22 cellular contexts compared by ENCODE assay signal in genomic region chr4:20412072-20412471, GRCh38.
DNase-seq lines count a peak whose midpoint lies in the region; ATAC-seq, FAIRE-seq and TF ChIP-seq lines count a peak whose summit lies in the region.
"Had no signal": no experiment of that assay in that cellular context is flagged by ENCODE, and none has a peak within 500 bp of the region (broad histone marks: within the 10 kb centered on the region; RNA-seq: fewer than 3 reads in every experiment).

No MANE protein-coding gene starts in this region.

- no peak overlapping the region for H4K5ac ChIP-seq in mesendoderm (ENCODE audit: low read length)

- H3K4ac ChIP-seq in mesendoderm (ENCODE audit: low read depth, low read length), result no peak overlapping the region

- H3K9ac ChIP-seq in HepG2 (ENCODE audit: insufficient read depth, low read depth, low read length) (no peak overlapping the region), Karpas-422 (ENCODE audit: low read length) (no peak overlapping the region), mesendoderm (ENCODE audit: low read length) (no peak overlapping the region), mammary epithelial cell (ENCODE audit: insufficient read depth, low read length) (no peak overlapping the region)
- H3K9ac ChIP-seq: BLaER1 treated with 17β-estradiol and CSF1 and Interleukin-3, amounts not matched to agents 10 nM and 100 nM had no signal

- TF ChIP-seq EP300 in HepG2 (IDR thresholded peaks at IDR 0.05; ENCODE audit: low read depth in 2 of 2, low read length in 2 of 2) (no peak), HepG2 (CRISPR knock-in tag; IDR thresholded peaks at IDR 0.05; ENCODE audit: borderline replicate concordance) (no peak)

- ATAC-seq in HepG2, result no peak
- ATAC-seq in right lobe of liver, result no peak
- ATAC-seq in pancreas, result no peak
- ATAC-seq: CD8-positive, alpha-beta T cell had no signal

- TF ChIP-seq POLR2A in HepG2 (IDR thresholded peaks at IDR 0.05; ENCODE audit: insufficient read depth in 1 of 2, low read depth in 2 of 2, low read length in 2 of 2) (no peak), right lobe of liver (IDR thresholded peaks at IDR 0.05) (no peak), thyroid gland (IDR thresholded peaks at IDR 0.05) (no peak)

- H3K56ac ChIP-seq in mesendoderm (ENCODE audit: low read length), result no peak overlapping the region

- H3K4me2 ChIP-seq in HepG2 (ENCODE audit: low read depth, low read length) (no peak overlapping the region), Karpas-422 (ENCODE audit: low read depth, low read length, poor library complexity, severe bottlenecking) (no peak overlapping the region), mesendoderm (ENCODE audit: low read length) (no peak overlapping the region), mammary epithelial cell (ENCODE audit: insufficient read depth, low read depth, low read length) (no peak overlapping the region)
- H3K4me2 ChIP-seq: BLaER1 treated with 17β-estradiol and CSF1 and Interleukin-3, amounts not matched to agents 10 nM and 100 nM had no signal

- FAIRE-seq in HepG2 (lab: Jason Lieb, UNC) (no peak), colon (lab: Jason Lieb, UNC) (peak; percentile 18), pancreas (lab: Jason Lieb, UNC) (peak; percentile 45)
- FAIRE-seq: D721Med, GM12891, GM19239 had no signal

- H3K79me2 ChIP-seq in HepG2 (ENCODE audit: insufficient read depth, low read length), result no peaks in the 10 kb centered on the region
- no peaks in the 10 kb centered on the region for H3K79me2 ChIP-seq in Karpas-422 (ENCODE audit: low read length)
- no peaks in the 10 kb centered on the region for H3K79me2 ChIP-seq in mesendoderm (ENCODE audit: control insufficient read depth, insufficient read depth, low read length)
- no peaks in the 10 kb centered on the region for H3K79me2 ChIP-seq in mammary epithelial cell (ENCODE audit: insufficient read depth, low read length)

- H3K9me3 ChIP-seq in HepG2 (ENCODE audit: low read length), result no peaks in the 10 kb centered on the region
- H3K9me3 ChIP-seq in right lobe of liver, result no peaks in the 10 kb centered on the region
- no peaks in the 10 kb centered on the region for H3K9me3 ChIP-seq in Karpas-422 (ENCODE audit: low read length)
- H3K9me3 ChIP-seq in pancreas, result no peaks in the 10 kb centered on the region
- H3K9me3 ChIP-seq in thyroid gland, result no peaks in the 10 kb centered on the region
- H3K9me3 ChIP-seq in mammary epithelial cell (replicated peaks; ENCODE audit: insufficient read depth, low read length), result no peaks in the 10 kb centered on the region
- H3K9me3 ChIP-seq: BLaER1 treated with 17β-estradiol and CSF1 and Interleukin-3, amounts not matched to agents 10 nM and 100 nM; Caco-2 had no signal

- dilution Hi-C loops in mammary epithelial cell (cut with HindIII; ENCODE audit: low sequenced_read_pairs), result loop anchor here (25.0 kb wide), 1 partner anchor 275 kb away; no protein-coding TSS in a partner anchor

- no peak overlapping the region for H2BK120ac ChIP-seq in mesendoderm (ENCODE audit: low read depth, low read length)

- POLR2A ChIA-PET in HepG2 (lab: Yijun Ruan, JAX), result no interaction called here

- intact Hi-C loops in HepG2 (cut with micrococcal nuclease; ENCODE audit: unreplicated experiment), result no loop called here
- intact Hi-C loops in right lobe of liver (cut with DNase I), result no loop called here
- intact Hi-C loops in pancreas (cut with DNase I), result loop anchor here in 2 of 3 donors (10.0 kb wide), 2 partner anchors 123 to 133 kb away; no protein-coding TSS in a partner anchor
- intact Hi-C loops in thyroid gland (cut with DNase I), result no loop called here
- intact Hi-C loops in mammary epithelial cell (cut with micrococcal nuclease), result loop anchor here (10.0 kb wide), 1 partner anchor 1107 kb away; no protein-coding TSS in a partner anchor

- no peaks in the 10 kb centered on the region for H3K36me3 ChIP-seq in HepG2 (replicated peaks in 1 of 2; ENCODE audit: control insufficient read depth in 1 of 2, insufficient read depth in 2 of 2, low read length in 2 of 2)
- no peaks in the 10 kb centered on the region for H3K36me3 ChIP-seq in right lobe of liver
- no peaks in the 10 kb centered on the region for H3K36me3 ChIP-seq in Karpas-422 (ENCODE audit: insufficient read depth, low read length)
- H3K36me3 ChIP-seq in pancreas, result no peaks in the 10 kb centered on the region
- H3K36me3 ChIP-seq in mesendoderm (ENCODE audit: control insufficient read depth, insufficient read depth, low read length), result no peaks in the 10 kb centered on the region
- H3K36me3 ChIP-seq in thyroid gland, result no peaks in the 10 kb centered on the region
- no peaks in the 10 kb centered on the region for H3K36me3 ChIP-seq in mammary epithelial cell (ENCODE audit: insufficient read depth, low read length)
- H3K36me3 ChIP-seq: BLaER1 treated with 17β-estradiol and CSF1 and Interleukin-3, amounts not matched to agents 10 nM and 100 nM had no signal

- no peak overlapping the region for H3K27ac ChIP-seq in HepG2 (ENCODE audit: extremely low read length, insufficient read depth, low read length)
- no peak overlapping the region for H3K27ac ChIP-seq in right lobe of liver
- no peak overlapping the region for H3K27ac ChIP-seq in Karpas-422 (ENCODE audit: low read length)
- no peak overlapping the region for H3K27ac ChIP-seq in pancreas
- H3K27ac ChIP-seq in mesendoderm (ENCODE audit: low read depth, low read length), result no peak overlapping the region
- H3K27ac ChIP-seq in thyroid gland, result no peak overlapping the region
- H3K27ac ChIP-seq in mammary epithelial cell (ENCODE audit: insufficient read depth, low read depth, low read length), result no peak overlapping the region
- H3K27ac ChIP-seq: 22Rv1; BLaER1 treated with 17β-estradiol and CSF1 and Interleukin-3, amounts not matched to agents 10 nM and 100 nM; C4-2B had no signal

- H2BK15ac ChIP-seq in mesendoderm (replicated peaks; ENCODE audit: low read depth), result no peak overlapping the region

- no peak for TF ChIP-seq RAD21 in HepG2 (CRISPR knock-in tag; IDR thresholded peaks at IDR 0.05)

- H3K4me1 ChIP-seq in HepG2 (ENCODE audit: insufficient read depth, low read length), result no peaks in the 10 kb centered on the region
- no peaks in the 10 kb centered on the region for H3K4me1 ChIP-seq in right lobe of liver
- H3K4me1 ChIP-seq in Karpas-422 (ENCODE audit: low read length), result peaks cover 27% of the 10 kb centered on the region
- no peaks in the 10 kb centered on the region for H3K4me1 ChIP-seq in pancreas
- H3K4me1 ChIP-seq in mesendoderm (ENCODE audit: control insufficient read depth, low read depth, low read length), result no peaks in the 10 kb centered on the region
- no peaks in the 10 kb centered on the region for H3K4me1 ChIP-seq in thyroid gland
- no peaks in the 10 kb centered on the region for H3K4me1 ChIP-seq in mammary epithelial cell (ENCODE audit: insufficient read depth, low read length)
- H3K4me1 ChIP-seq: Caco-2 had no signal

- H4K20me1 ChIP-seq in HepG2 (ENCODE audit: insufficient read depth, low read length), result no peaks in the 10 kb centered on the region
- no peaks in the 10 kb centered on the region for H4K20me1 ChIP-seq in Karpas-422 (ENCODE audit: insufficient read depth, low read depth, low read length)
- no peaks in the 10 kb centered on the region for H4K20me1 ChIP-seq in mammary epithelial cell (ENCODE audit: insufficient read depth, low read length)
- H4K20me1 ChIP-seq: BLaER1 treated with 17β-estradiol and CSF1 and Interleukin-3, amounts not matched to agents 10 nM and 100 nM had no signal

- H2AK5ac ChIP-seq in mesendoderm (ENCODE audit: low read length), result no peak overlapping the region

- H3K9me2 ChIP-seq in Karpas-422 (replicated peaks; ENCODE audit: insufficient read depth, low read length), result no peaks in the 10 kb centered on the region

- no peak overlapping the region for H2AFZ ChIP-seq in HepG2 (ENCODE audit: low read length)
- 0 out of 2 replicates have a peak overlapping the region, but pooled peaks have one; percentile 43 for H2AFZ ChIP-seq in Karpas-422 (ENCODE audit: low read length)
- H2AFZ ChIP-seq in mammary epithelial cell (ENCODE audit: low read depth, low read length), result no peak overlapping the region

- CTCF ChIA-PET in HepG2 (lab: Yijun Ruan, JAX; ENCODE audit: low intra/inter-chr PET ratio, low total read pairs), result no interaction called here
- CTCF ChIA-PET in mammary epithelial cell (lab: Charles Lee; ENCODE audit: low non-redundant PET), result no interaction called here

- no peaks in the 10 kb centered on the region; a peak in 1 of 5 replicates for H3K27me3 ChIP-seq in HepG2 (ENCODE audit: control insufficient read depth in 1 of 2, insufficient read depth in 2 of 2, low read length in 2 of 2)
- H3K27me3 ChIP-seq in right lobe of liver, result no peaks in the 10 kb centered on the region
- no peaks in the 10 kb centered on the region for H3K27me3 ChIP-seq in Karpas-422 (ENCODE audit: low read length)
- no peaks in the 10 kb centered on the region for H3K27me3 ChIP-seq in pancreas
- H3K27me3 ChIP-seq in mesendoderm (ENCODE audit: insufficient read depth, low read length, poor library complexity), result no peaks in the 10 kb centered on the region
- H3K27me3 ChIP-seq in thyroid gland, result no peaks in the 10 kb centered on the region
- H3K27me3 ChIP-seq in mammary epithelial cell (ENCODE audit: insufficient read depth, low read length), result no peaks in the 10 kb centered on the region
- H3K27me3 ChIP-seq: BLaER1 treated with 17β-estradiol and CSF1 and Interleukin-3, amounts not matched to agents 10 nM and 100 nM had no signal

- H2BK5ac ChIP-seq in mesendoderm (ENCODE audit: low read length), result no peak overlapping the region

- H3K79me1 ChIP-seq in mesendoderm (ENCODE audit: low read length), result no peaks in the 10 kb centered on the region

- 0% methylated on average over 1 of the region's 1 CpG for WGBS in HepG2 (ENCODE audit: low lambda C conversion rate)
- 30% methylated on average over 1 of the region's 1 CpG for WGBS in right lobe of liver (ENCODE audit: insufficient coverage, low coverage, low lambda C conversion rate, missing lambda C conversion rate)
- WGBS in pancreas, 2 donors, result 46 to 65% methylated on average over 1 of the region's 1 CpG
- no CpG with 5 or more reads among the region's 1 CpG for WGBS in mesendoderm (ENCODE audit: extremely low coverage, insufficient coverage, low lambda C conversion rate)
- WGBS in thyroid gland, 2 donors, result 82 to 87% methylated on average over 1 of the region's 1 CpG
- 75% methylated on average over 1 of the region's 1 CpG for WGBS in mammary epithelial cell (ENCODE audit: low coverage, missing lambda C conversion rate)

- BruUV-seq in HepG2 (replicated peaks; lab: Mats Ljungman, UMichigan), result no TSS peak
- BruUV-seq in mammary epithelial cell (replicated peaks; lab: Mats Ljungman, UMichigan), result no TSS peak

- in situ Hi-C loops in HepG2 (cut with HindIII; ENCODE audit: extremely low pct_ligation_motif_present, low pct_unique_long_range_greater_than_20kb) (no loop called here), mammary epithelial cell (cut with MboI; ENCODE audit: low sequenced_read_pairs in 2 of 2) (no loop called here)

- H3K23ac ChIP-seq in mesendoderm (ENCODE audit: low read length), result no peak overlapping the region

- TF ChIP-seq CTCF in HepG2 (CRISPR knock-in tag; IDR thresholded peaks at IDR 0.05) (no peak), right lobe of liver (IDR thresholded peaks at IDR 0.05) (no peak), pancreas (IDR thresholded peaks at IDR 0.05) (no peak), thyroid gland (IDR thresholded peaks at IDR 0.05) (no peak), mammary epithelial cell (conservative IDR thresholded peaks at IDR 0.05 in 1 of 2, IDR thresholded peaks at IDR 0.05 in 1 of 2; ENCODE audit: extremely low read depth in 1 of 2, insufficient read depth in 1 of 2, low read depth in 1 of 2, low read length in 2 of 2) (no peak)

- no peak overlapping the region for H4K8ac ChIP-seq in mesendoderm (ENCODE audit: low read depth, low read length)

- H3K4me3 ChIP-seq in HepG2 (replicated peaks in 1 of 3; ENCODE audit: insufficient read depth in 1 of 3, low read depth in 2 of 3, low read length in 3 of 3) (no peak overlapping the region), right lobe of liver (no peak overlapping the region), Karpas-422 (ENCODE audit: low read length) (no peak overlapping the region), pancreas (no peak overlapping the region), mesendoderm (ENCODE audit: low read length) (no peak overlapping the region), thyroid gland (replicated peaks in 1 of 3) (no peak overlapping the region), mammary epithelial cell (replicated peaks in 1 of 3; ENCODE audit: insufficient read depth in 1 of 3, low read depth in 2 of 3, low read length in 3 of 3) (no peak overlapping the region)
- H3K4me3 ChIP-seq: BLaER1 treated with 17β-estradiol and CSF1 and Interleukin-3, amounts not matched to agents 10 nM and 100 nM had no signal

- DNase-seq in HepG2 (ENCODE audit: low spot score) (no peak), right lobe of liver (no peak), Karpas-422 (peak; percentile 35), pancreas (no peak), mesendoderm (no peak), thyroid gland (no peak), mammary epithelial cell (no peak)
- DNase-seq: ACHN; AML-193; Caco-2; Calu3; CD4-positive, alpha-beta T cell; CD8-positive, alpha-beta T cell; DMS79 treated with DMSO at 0.1 percent for 48 hours; GF-D8 had no signal

- no peak overlapping the region for H3K18ac ChIP-seq in mesendoderm (ENCODE audit: low read length)

Comparison
In these comparisons a context has a peak if more than half of its experiments do, and no peak if none do; other contexts are left out.
1. intact Hi-C loops: an anchor here in pancreas (10.0 kb wide) and mammary epithelial cell (10.0 kb wide); none called in HepG2, right lobe of liver and thyroid gland.